8 cellular contexts compared by ENCODE assay signal in the genomic region with DNA sequence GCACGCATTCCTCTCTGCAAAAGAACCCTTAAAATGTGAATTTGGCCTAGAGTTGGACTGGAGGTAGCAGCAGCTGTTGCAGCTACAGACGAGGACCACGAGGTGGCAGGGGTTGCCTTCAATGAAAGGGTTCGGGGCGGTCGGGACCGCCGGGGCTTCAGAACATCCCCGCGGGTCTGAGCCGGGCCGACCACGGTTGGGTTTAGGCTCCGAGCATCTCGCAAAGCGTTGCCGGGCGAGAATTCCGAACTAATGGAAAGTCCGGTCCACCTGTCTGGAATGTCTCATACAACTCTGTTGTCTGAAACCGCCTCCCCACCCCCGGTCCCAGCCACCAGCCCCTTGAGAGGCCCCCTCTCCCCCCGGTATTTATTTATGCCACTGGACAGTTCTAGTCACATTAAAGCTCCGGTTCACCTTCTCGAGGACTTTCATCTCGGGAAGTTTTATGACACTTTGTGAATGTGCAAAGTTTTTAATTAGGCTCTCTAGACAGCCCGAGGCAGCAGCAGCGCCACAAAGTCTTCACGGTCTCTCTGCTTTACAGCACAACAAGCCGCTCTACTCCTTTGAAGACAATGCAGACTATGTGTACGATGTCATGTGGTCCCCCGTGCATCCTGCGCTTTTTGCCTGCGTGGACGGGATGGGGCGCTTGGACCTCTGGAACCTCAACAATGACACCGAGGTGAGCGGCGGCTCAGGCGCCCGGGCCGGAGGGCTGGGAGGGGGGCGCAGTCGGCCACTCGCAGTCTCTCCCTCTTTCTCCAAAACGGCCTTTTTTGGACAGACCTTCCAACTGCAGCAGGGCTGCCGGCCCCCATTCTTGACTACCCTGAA.
DNase-seq lines count a peak whose midpoint lies in the region; ATAC-seq lines count a peak whose summit lies in the region.

No MANE protein-coding gene starts in this region.

- peaks cover 0 to 1% (median 0%) of the 10 kb centered on the region in 7 donors for H3K9me3 Mint-ChIP-seq in CD4-positive, CD25-positive, alpha-beta regulatory T cell

- no peaks in the 10 kb centered on the region for H3K9me3 ChIP-seq in CD4-positive, CD25-positive, alpha-beta regulatory T cell (ENCODE audit: control insufficient read depth in 2 of 2, low read length in 2 of 2)

- no peaks in the 10 kb centered on the region for H3K36me3 ChIP-seq in CD4-positive, CD25-positive, alpha-beta regulatory T cell (ENCODE audit: control insufficient read depth, insufficient read depth, low read length)

- H3K27me3 ChIP-seq in CD4-positive, CD25-positive, alpha-beta regulatory T cell (ENCODE audit: control insufficient read depth, insufficient read depth, low read length): peaks cover 19% of the 10 kb centered on the region

- H3K36me3 Mint-ChIP-seq in CD4-positive, CD25-positive, alpha-beta regulatory T cell: no peaks in the 10 kb centered on the region

- ATAC-seq in CD4-positive, CD25-positive, alpha-beta regulatory T cell (ENCODE audit: low read depth in 2 of 2): peak; percentile 58 to 59
- ATAC-seq in GM19397 (IDR thresholded peaks at IDR 0.05; ENCODE audit: unreplicated experiment): peak; percentile 92
- peak; percentile 74 for ATAC-seq in HG03571 (IDR thresholded peaks at IDR 0.05; ENCODE audit: unreplicated experiment)

- H3K4me3 Mint-ChIP-seq in CD4-positive, CD25-positive, alpha-beta regulatory T cell: peak overlapping the region; percentile 60 to 90 (median 78)

- H3K4me1 ChIP-seq in CD4-positive, CD25-positive, alpha-beta regulatory T cell (ENCODE audit: control insufficient read depth, insufficient read depth, low read length, poor library complexity, severe bottlenecking): peaks cover 11% of the 10 kb centered on the region

- H3K27ac Mint-ChIP-seq in CD4-positive, CD25-positive, alpha-beta regulatory T cell: no peak overlapping the region

- peak; percentile 3 to 34 (median 31) for DNase-seq in CD4-positive, CD25-positive, alpha-beta regulatory T cell
- DNase-seq in NCI-H82 (lab: John Stamatoyannopoulos, UW) (peak; percentile 86), epidermal melanocyte (ENCODE audit: insufficient read length, low spot score) (peak; percentile 60), middle frontal gyrus (ENCODE audit: extremely low spot score, low spot score) (peak; percentile 54)
- peak; percentile 48 for DNase-seq in activated CD8-positive, alpha-beta memory T cell treated with anti-CD3 and anti-CD28 coated beads, Interleukin-2, amount 50 U/mL, for 4 hours
- peak; percentile 63 for DNase-seq in stimulated activated CD8-positive, alpha-beta memory T cell treated with anti-CD3 and anti-CD28 coated beads, Interleukin-4, amount 100 ng/mL, for 48 hours

- H3K4me1 Mint-ChIP-seq in CD4-positive, CD25-positive, alpha-beta regulatory T cell: peaks cover 0 to 13% (median 7%) of the 10 kb centered on the region in 4 donors

- H3K4me3 ChIP-seq in CD4-positive, CD25-positive, alpha-beta regulatory T cell (ENCODE audit: low read depth, low read length): peak overlapping the region; percentile 28

- peaks cover 63% of the 10 kb centered on the region for H3K27me3 Mint-ChIP-seq in CD4-positive, CD25-positive, alpha-beta regulatory T cell

- H3K27ac ChIP-seq in CD4-positive, CD25-positive, alpha-beta regulatory T cell (ENCODE audit: insufficient read depth, low read length, poor library complexity, severe bottlenecking): no peak overlapping the region

Comparison
In these comparisons a context has a peak if more than half of its experiments do, and no peak if none do; other contexts are left out.
1. DNase-seq: peak in every context shown above with its lines; median percentile 86 in NCI-H82; 63 in stimulated activated CD8-positive, alpha-beta memory T cell treated with anti-CD3 and anti-CD28 coated beads, Interleukin-4, amount 100 ng/mL, for 48 hours; 60 in epidermal melanocyte; 54 in middle frontal gyrus; 48 in activated CD8-positive, alpha-beta memory T cell treated with anti-CD3 and anti-CD28 coated beads, Interleukin-2, amount 50 U/mL, for 4 hours; 31 in CD4-positive, CD25-positive, alpha-beta regulatory T cell.